11 cellular contexts compared by ENCODE assay signal in the genomic region with DNA sequence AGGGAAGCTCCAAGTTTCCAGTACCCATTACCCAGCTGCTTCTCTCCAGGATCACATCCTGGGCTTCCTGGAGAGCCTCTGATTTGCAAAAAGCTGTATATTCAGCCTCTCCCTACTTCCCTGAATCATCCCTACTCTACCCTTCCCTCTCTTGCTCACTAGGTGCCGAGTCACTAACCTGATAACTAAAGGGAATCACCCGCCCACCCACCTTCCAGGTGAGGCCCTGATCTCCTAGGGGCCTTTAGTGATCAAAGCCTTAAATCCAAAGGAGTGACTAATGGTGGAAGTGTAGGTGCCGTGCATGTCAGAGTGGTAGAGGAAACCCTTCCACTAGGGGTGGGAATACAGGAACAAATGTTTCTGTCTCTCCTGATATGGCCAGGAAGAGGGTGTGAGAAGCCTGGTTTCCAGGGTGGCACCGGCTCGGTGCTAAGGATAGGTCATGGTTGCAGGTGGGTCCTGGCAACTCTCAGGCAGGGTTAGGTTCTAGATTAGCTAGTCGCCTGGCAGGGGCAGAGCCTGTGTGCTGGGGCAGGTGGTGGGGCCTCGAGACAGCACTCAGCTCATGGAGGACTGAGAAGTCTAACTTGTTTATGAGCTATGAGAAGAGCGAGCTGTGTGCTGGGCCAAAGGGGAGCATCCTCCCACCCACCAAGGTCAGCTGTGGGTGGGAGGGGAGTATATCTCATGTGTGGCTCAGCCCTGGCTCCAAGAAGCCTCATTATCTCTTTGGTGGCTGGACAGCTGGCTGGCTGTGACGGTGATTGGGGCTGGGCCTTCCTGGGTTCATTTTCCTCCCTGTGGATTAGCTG. TPM values are rescaled to one million over a fixed set of nuclear protein-coding genes. Genes with fewer than 3 reads are reported as not detected.
DNase-seq lines count a peak whose midpoint lies in the region; ATAC-seq, FAIRE-seq and TF ChIP-seq lines count a peak whose summit lies in the region.
"Had no signal": no experiment of that assay in that cellular context is flagged by ENCODE, and none has a peak within 500 bp of the region (broad histone marks: within the 10 kb centered on the region; RNA-seq: fewer than 3 reads in every experiment).

No MANE protein-coding gene starts in this region.

- TF ChIP-seq POLR2A in GM12878 (IDR thresholded peaks at IDR 0.05; ENCODE audit: low read depth, low read length): peak; percentile 55; the same call in 1 of the 2 replicates

- H3K4me1 Mint-ChIP-seq in Caco-2 (ENCODE audit: low read depth, unreplicated experiment) (peaks cover 49% of the 10 kb centered on the region), neural crest cell (peaks cover 59% of the 10 kb centered on the region)

- H3K4me1 ChIP-seq in Caco-2 (peaks cover 39% of the 10 kb centered on the region), HUES6 (ENCODE audit: control insufficient read depth, insufficient read depth, low read length) (peaks cover 51% of the 10 kb centered on the region), GM12878 (ENCODE audit: control insufficient read depth, insufficient read depth, low read length) (peaks cover 87% of the 10 kb centered on the region)

- RAD21 ChIA-PET in GM12878 (lab: Charles Lee; ENCODE audit: unreplicated experiment): interaction anchor here (0.8 to 24.4 kb wide), 5 partner anchors 8 to 48 kb away, joined by 3 to 496 read pairs (median 6); no protein-coding TSS in a partner anchor

- in situ Hi-C loops in GM12878 (cut with MboI): no loop called here

- SMC1A ChIA-PET in GM12878 (lab: Charles Lee; ENCODE audit: uncharacterized antibody, unreplicated experiment): interaction anchor here (0.7 to 9.3 kb wide), 4 partner anchors 21 to 117 kb away, joined by 4 to 82 read pairs (median 4); a partner anchor contains a TSS

- ATAC-seq in GM12878 (peak; percentile 3; the same call in 2 of the 3 replicates), HG03457 (IDR thresholded peaks at IDR 0.05; ENCODE audit: unreplicated experiment) (no peak), HG02938 (IDR thresholded peaks at IDR 0.05; ENCODE audit: unreplicated experiment) (no peak)

- H3K9ac ChIP-seq in HUES6 (ENCODE audit: low read length) (peak overlapping the region; percentile 25), GM12878 (ENCODE audit: control insufficient read depth, insufficient read depth, low read length) (peak overlapping the region; percentile 59)

- H3K4me3 ChIP-seq in Caco-2 (ENCODE audit: low read depth, low read length) (no peak overlapping the region), HUES6 (ENCODE audit: low read depth, low read length) (peak overlapping the region; percentile 1; the same call in 1 of the 2 replicates), GM12878 (peak overlapping the region; percentile 98)

- H3K27ac Mint-ChIP-seq in Caco-2 (ENCODE audit: unreplicated experiment) (peak overlapping the region; percentile 75), neural crest cell (ENCODE audit: unreplicated experiment) (peak overlapping the region; percentile 82)

- 11% methylated on average over 9 of the region's 9 CpGs for WGBS in GM12878 (ENCODE audit: insufficient coverage, insufficient replicate concordance, low lambda C conversion rate, missing lambda C conversion rate)

- peak overlapping the region; percentile 4; the same call in 1 of the 2 replicates for H3K27ac ChIP-seq in HUES6 (ENCODE audit: low read depth, low read length)
- H3K27ac ChIP-seq in GM12878 (ENCODE audit: control insufficient read depth, insufficient read depth): peak overlapping the region; percentile 49

- no peak for FAIRE-seq in GM12878 (lab: Jason Lieb, UNC)

- H4K20me1 ChIP-seq in GM12878 (ENCODE audit: control insufficient read depth, insufficient read depth): peaks cover 50% of the 10 kb centered on the region

- no peaks in the 10 kb centered on the region for H3K9me3 Mint-ChIP-seq in Caco-2 (ENCODE audit: unreplicated experiment)
- no peaks in the 10 kb centered on the region for H3K9me3 Mint-ChIP-seq in neural crest cell

- BruUV-seq in Caco-2 (replicated peaks; lab: Mats Ljungman, UMichigan): no TSS peak
- BruUV-seq in GM12878 (replicated peaks; lab: Mats Ljungman, UMichigan): no TSS peak

- H3K27me3 ChIP-seq in Caco-2 (replicated peaks; ENCODE audit: control insufficient read depth, insufficient read depth, low read length) (no peaks in the 10 kb centered on the region), HUES6 (ENCODE audit: control insufficient read depth, insufficient read depth, low read length) (no peaks in the 10 kb centered on the region), GM12878 (replicated peaks in 1 of 2; ENCODE audit: control insufficient read depth in 2 of 2, insufficient read depth in 2 of 2, low read length in 1 of 2) (no peaks in the 10 kb centered on the region)

- CTCF ChIA-PET in Caco-2 (lab: Charles Lee) (interaction anchor here (1.0 kb wide), 1 partner anchor 14 kb away, joined by 3 read pairs; no protein-coding TSS in a partner anchor), GM12878 (lab: Yijun Ruan, JAX) (interaction anchor here (0.7 to 16.9 kb wide), 5 partner anchors 8 to 316 kb away, joined by 3 to 187 read pairs (median 3); no protein-coding TSS in a partner anchor)

- no peak for TF ChIP-seq RAD21 in GM12878 (IDR thresholded peaks at IDR 0.05; ENCODE audit: insufficient read depth, low read depth, low read length)

- H3K4me3 Mint-ChIP-seq in Caco-2 (ENCODE audit: unreplicated experiment): no peak overlapping the region
- H3K4me3 Mint-ChIP-seq in neural crest cell: peak overlapping the region; percentile 14

- POLR2A ChIA-PET in Caco-2 (lab: Charles Lee): no interaction called here
- POLR2A ChIA-PET in GM12878 (lab: Charles Lee): interaction anchor here (0.7 to 16.6 kb wide), 5 partner anchors 10 to 39 kb away, joined by 3 to 325 read pairs (median 4); a partner anchor contains a TSS

- H3K27me3 Mint-ChIP-seq in Caco-2 (ENCODE audit: insufficient read depth, unreplicated experiment): no peaks in the 10 kb centered on the region
- no peaks in the 10 kb centered on the region for H3K27me3 Mint-ChIP-seq in neural crest cell (ENCODE audit: low read depth)

- H3K9me3 ChIP-seq in Caco-2 (no peaks in the 10 kb centered on the region), HUES6 (ENCODE audit: control insufficient read depth, insufficient read depth, low read depth, low read length) (no peaks in the 10 kb centered on the region), GM12878 (replicated peaks; ENCODE audit: control insufficient read depth, insufficient read depth, low read length) (no peaks in the 10 kb centered on the region)

- intact Hi-C loops in Caco-2 (cut with micrococcal nuclease; ENCODE audit: unreplicated experiment) (no loop called here), GM12878 (cut with micrococcal nuclease; ENCODE audit: unreplicated experiment) (no loop called here)

- no peak for DNase-seq in Caco-2
- DNase-seq in GM12878 (ENCODE audit: low read depth, low spot score): no peak
- DNase-seq in neural crest cell (ENCODE audit: low read depth, low spot score): no peak
- no peak for DNase-seq in NCI-H2107 (lab: John Stamatoyannopoulos, UW)
- no peak for DNase-seq in NK-92 treated with Interleukin-12 subunit alpha and Interleukin-12 subunit beta, amount 100 ng/mL, for 24 hours (lab: John Stamatoyannopoulos, UW)
- DNase-seq: NCI-H146 had no signal

- H3K36me3 ChIP-seq in Caco-2 (ENCODE audit: control insufficient read depth, insufficient read depth, low read length): peaks cover 2% of the 10 kb centered on the region
- no peaks in the 10 kb centered on the region for H3K36me3 ChIP-seq in HUES6 (ENCODE audit: control insufficient read depth, insufficient read depth, low read length)
- peaks cover 26 to 34% of the 10 kb centered on the region in 2 experiments; a peak in 3 of 4 replicates for H3K36me3 ChIP-seq in GM12878 (ENCODE audit: control insufficient read depth in 2 of 2, insufficient read depth in 2 of 2, low read length in 1 of 2)

- TF ChIP-seq CTCF in Caco-2 (IDR thresholded peaks at IDR 0.05; ENCODE audit: insufficient read depth in 1 of 2, low read depth in 1 of 2, low read length in 1 of 2, severe bottlenecking in 1 of 2, unreplicated experiment in 1 of 2) (no peak), GM12878 (IDR thresholded peaks at IDR 0.05 in 2 of 3, conservative IDR thresholded peaks at IDR 0.05 in 1 of 3; ENCODE audit: control insufficient read depth in 2 of 3, extremely low read depth in 1 of 3, insufficient read depth in 1 of 3, low read depth in 3 of 3, low read length in 3 of 3) (no peak), neural crest cell (conservative IDR thresholded peaks at IDR 0.05) (no peak)

- TF ChIP-seq EP300 in GM12878 (IDR thresholded peaks at IDR 0.05; ENCODE audit: borderline replicate concordance in 1 of 2, control insufficient read depth in 1 of 2, low read depth in 2 of 2, low read length in 2 of 2): no peak

- H3K4me2 ChIP-seq in GM12878 (ENCODE audit: control insufficient read depth, insufficient read depth): peak overlapping the region; percentile 97

- H3K79me2 ChIP-seq in GM12878 (ENCODE audit: control insufficient read depth, insufficient read depth, low read length): peaks cover 100% of the 10 kb centered on the region

- H2AFZ ChIP-seq in GM12878 (ENCODE audit: control insufficient read depth, low read depth, low read length): no peak overlapping the region

- H3K36me3 Mint-ChIP-seq in Caco-2 (ENCODE audit: insufficient read depth, unreplicated experiment) (peaks cover 40% of the 10 kb centered on the region), neural crest cell (ENCODE audit: low read depth) (no peaks in the 10 kb centered on the region)

RNA-seq across cellular contexts. Expression of a gene that starts 10.1 kb away (rescaled TPM):
- 31.4 and 38.1 TPM in 2 replicates for total RNA-seq in Caco-2 (2022)
- total RNA-seq in GM12878 (2013; cell fraction: nucleolus; rRNA removed): 137 and 160 TPM in 2 replicates
- 56.3 and 58.3 TPM in 2 replicates for total RNA-seq in GM12878 (2014; rRNA removed)
- total RNA-seq in GM12878 (2014; rRNA removed; fragmentation: Illumina TruSeq; extraction: Trizol): 48.7 and 52.9 TPM in 2 replicates
- 112 and 114 TPM in 2 replicates for total RNA-seq in GM12878 (2021)
- 33.6 TPM for polyA plus RNA-seq in GM12878 (2011; ENCODE audit: low read depth)
- 37.6 and 65.2 TPM in 2 replicates for polyA plus RNA-seq in GM12878 (2011; rRNA removed)
- 115 and 126 TPM in 2 replicates for polyA plus RNA-seq in GM12878 (2011; cell fraction: cytosol; rRNA removed)
- polyA plus RNA-seq in GM12878 (2011; cell fraction: nucleus; rRNA removed): 208 and 229 TPM in 2 replicates
- polyA plus RNA-seq in GM12878 (2012): 60.0 and 110 TPM in 2 replicates
- 47.9 and 70.5 TPM in 2 replicates for polyA plus RNA-seq in GM12878 (2014; fragmentation: Illumina TruSeq; extraction: Trizol)
- 1 to 10 TPM in 1 of 2 experiments, under 1 TPM in 1; 0.08 to 1.1 TPM for polyA plus RNA-seq in GM12878 (2014; fragmentation: Nextera tagmentation; extraction: Ambion mirVana)
- polyA plus RNA-seq in GM12878 (2014; rRNA removed): 99.1 and 99.2 TPM in 2 replicates
- 10 to 100 TPM; 13.3 to 15.6 TPM for polyA plus RNA-seq in GM12878 (2016; fragmentation: Nextera tagmentation; extraction: Ambion mirVana)
- 75.6 and 130 TPM in 2 replicates for polyA minus RNA-seq in GM12878 (2011; rRNA and poly(A)+ RNA removed)
- polyA minus RNA-seq in GM12878 (2011; cell fraction: cytosol; rRNA and poly(A)+ RNA removed): 48.1 and 52.4 TPM in 2 replicates
- polyA minus RNA-seq in GM12878 (2011; cell fraction: nucleus; rRNA and poly(A)+ RNA removed): 48.2 and 63.7 TPM in 2 replicates
- 12.3 and 14.4 TPM in 2 replicates for total RNA-seq in neural crest cell

RNA-seq across cellular contexts. Expression of a gene that starts 37.3 kb away (rescaled TPM):
- total RNA-seq in Caco-2 (2022): 31.4 and 34.4 TPM in 2 replicates
- 22.7 and 26.2 TPM in 2 replicates for total RNA-seq in GM12878 (2013; cell fraction: nucleolus; rRNA removed)
- 106 and 107 TPM in 2 replicates for total RNA-seq in GM12878 (2014; rRNA removed)
- total RNA-seq in GM12878 (2014; rRNA removed; fragmentation: Illumina TruSeq; extraction: Trizol): 44.3 and 46.6 TPM in 2 replicates
- total RNA-seq in GM12878 (2021): 81.3 and 84.8 TPM in 2 replicates
- 33.5 TPM for polyA plus RNA-seq in GM12878 (2011; ENCODE audit: low read depth)
- 72.6 and 89.7 TPM in 2 replicates for polyA plus RNA-seq in GM12878 (2011; rRNA removed)
- 138 and 156 TPM in 2 replicates for polyA plus RNA-seq in GM12878 (2011; cell fraction: cytosol; rRNA removed)
- 60.8 and 62.4 TPM in 2 replicates for polyA plus RNA-seq in GM12878 (2011; cell fraction: nucleus; rRNA removed)
- polyA plus RNA-seq in GM12878 (2012): 57.3 and 69.1 TPM in 2 replicates
- 61.3 and 90.5 TPM in 2 replicates for polyA plus RNA-seq in GM12878 (2014; fragmentation: Illumina TruSeq; extraction: Trizol)
- 10 to 100 TPM; 25.9 to 59.1 TPM for polyA plus RNA-seq in GM12878 (2014; fragmentation: Nextera tagmentation; extraction: Ambion mirVana)
- polyA plus RNA-seq in GM12878 (2014; rRNA removed): 117 and 135 TPM in 2 replicates
- 100 to 1,000 TPM; 123 to 145 TPM for polyA plus RNA-seq in GM12878 (2016; fragmentation: Nextera tagmentation; extraction: Ambion mirVana)
- polyA minus RNA-seq in GM12878 (2011; rRNA and poly(A)+ RNA removed): 79.1 and 122 TPM in 2 replicates
- 32.5 and 36.5 TPM in 2 replicates for polyA minus RNA-seq in GM12878 (2011; cell fraction: cytosol; rRNA and poly(A)+ RNA removed)
- 17.3 and 22.1 TPM in 2 replicates for polyA minus RNA-seq in GM12878 (2011; cell fraction: nucleus; rRNA and poly(A)+ RNA removed)
- 43.7 and 50.1 TPM in 2 replicates for total RNA-seq in neural crest cell

RNA-seq across cellular contexts. Expression of a gene that starts 56.2 kb away (rescaled TPM):
- total RNA-seq in Caco-2 (2022): 0.56 TPM in 1 of 2 replicates, not detected in the other
- 8.3 and 9.5 TPM in 2 replicates for total RNA-seq in GM12878 (2013; cell fraction: nucleolus; rRNA removed)
- not detected in 2 replicates for total RNA-seq in GM12878 (2014; rRNA removed)
- not detected in 2 replicates for total RNA-seq in GM12878 (2014; rRNA removed; fragmentation: Illumina TruSeq; extraction: Trizol)
- total RNA-seq in GM12878 (2021): 0.29 and 0.69 TPM in 2 replicates
- 0.34 TPM for polyA plus RNA-seq in GM12878 (2011; ENCODE audit: low read depth)
- polyA plus RNA-seq in GM12878 (2011; rRNA removed): 1.1 and 1.2 TPM in 2 replicates
- 0.90 and 1.7 TPM in 2 replicates for polyA plus RNA-seq in GM12878 (2011; cell fraction: cytosol; rRNA removed)
- 1.4 and 3.2 TPM in 2 replicates for polyA plus RNA-seq in GM12878 (2011; cell fraction: nucleus; rRNA removed)
- polyA plus RNA-seq in GM12878 (2012): 0.50 and 1.1 TPM in 2 replicates
- 0.19 TPM in 1 of 2 replicates, not detected in the other for polyA plus RNA-seq in GM12878 (2014; fragmentation: Illumina TruSeq; extraction: Trizol)
- under 1 TPM; 0.11 to 0.23 TPM for polyA plus RNA-seq in GM12878 (2014; fragmentation: Nextera tagmentation; extraction: Ambion mirVana)
- 0.52 TPM in 1 of 2 replicates, not detected in the other for polyA plus RNA-seq in GM12878 (2014; rRNA removed)
- not detected for polyA plus RNA-seq in GM12878 (2016; fragmentation: Nextera tagmentation; extraction: Ambion mirVana)
- polyA minus RNA-seq in GM12878 (2011; rRNA and poly(A)+ RNA removed): 0.80 and 2.3 TPM in 2 replicates
- not detected in 2 replicates for polyA minus RNA-seq in GM12878 (2011; cell fraction: cytosol; rRNA and poly(A)+ RNA removed)
- 1.4 and 1.5 TPM in 2 replicates for polyA minus RNA-seq in GM12878 (2011; cell fraction: nucleus; rRNA and poly(A)+ RNA removed)
- 0.77 and 1.0 TPM in 2 replicates for total RNA-seq in neural crest cell
- total RNA-seq: G401; T-helper 2 cell treated with Interferon-gamma antibody and Interleukin-4, amounts not matched to agents 100 ng/mL and 5 ng/mL, for 36 hours had no signal
